In genomic region chr3:160372780-160373179, GRCh38 we compare ENCODE assay signal across 19 cellular contexts. TPM values are rescaled to one million over a fixed set of nuclear protein-coding genes. Genes with fewer than 3 reads are reported as not detected.
A peak's percentile ranks its signal among the peaks of the same experiment; 100 is the strongest.
DNase-seq lines count a peak whose midpoint lies in the region; ATAC-seq and TF ChIP-seq lines count a peak whose summit lies in the region.
"Had no signal": no experiment of that assay in that cellular context is flagged by ENCODE, and none has a peak within 500 bp of the region (broad histone marks: within the 10 kb centered on the region; RNA-seq: fewer than 3 reads in every experiment).

No MANE protein-coding gene starts in this region.

- BruUV-seq in Panc1 (replicated peaks; lab: Mats Ljungman, UMichigan) (no TSS peak), OCI-LY7 (replicated peaks; lab: Mats Ljungman, UMichigan) (no TSS peak)

- no peaks in the 10 kb centered on the region for H3K9me2 ChIP-seq in OCI-LY7 (ENCODE audit: insufficient read depth, low read length)

- ATAC-seq in Panc1: no peak
- ATAC-seq: effector memory CD8-positive, alpha-beta T cell; naive thymus-derived CD4-positive, alpha-beta T cell had no signal

- no peaks in the 10 kb centered on the region for H3K79me2 ChIP-seq in OCI-LY7 (ENCODE audit: insufficient read depth, low read depth, low read length)

- in situ Hi-C loops in Panc1 (cut with HindIII; ENCODE audit: low pct_unique_long_range_greater_than_20kb, low sequenced_read_pairs): no loop called here

- CTCF ChIA-PET in AG04449 (lab: Yijun Ruan, JAX): interaction anchor here (1.0 kb wide), 1 partner anchor 210 kb away, joined by 4 read pairs; no protein-coding TSS in a partner anchor
- CTCF ChIA-PET in Panc1 (lab: Charles Lee): no interaction called here
- CTCF ChIA-PET in OCI-LY7 (lab: Charles Lee; ENCODE audit: unreplicated experiment): no interaction called here

- no peaks in the 10 kb centered on the region for H3K4me1 ChIP-seq in Panc1 (ENCODE audit: control insufficient read depth, insufficient read depth, low read length)
- H3K4me1 ChIP-seq in OCI-LY7 (ENCODE audit: insufficient read depth, low read length, poor library complexity, severe bottlenecking): peaks cover 14% of the 10 kb centered on the region
- H3K4me1 ChIP-seq: prostate gland had no signal

- no peak overlapping the region for H3K4me2 ChIP-seq in OCI-LY7 (ENCODE audit: low read length)

- POLR2A ChIA-PET in AG04449 (lab: Yijun Ruan, JAX) (no interaction called here), Panc1 (lab: Charles Lee) (no interaction called here), OCI-LY7 (lab: Charles Lee) (no interaction called here)

- H2AFZ ChIP-seq in OCI-LY7 (ENCODE audit: low read length): no peak overlapping the region

- peak; percentile 42 for DNase-seq in AG04449 (ENCODE audit: low read depth, low spot score)
- peak; percentile 86 for DNase-seq in HCEC 1CT
- DNase-seq in Panc1 (ENCODE audit: low read depth, low spot score): peak; percentile 7
- peak; percentile 78 for DNase-seq in fibroblast of mammary gland (ENCODE audit: low read depth)
- DNase-seq in NCI-H748 treated with DMSO at 0.1 percent for 48 hours (lab: John Stamatoyannopoulos, UW): no peak
- DNase-seq in NCI-H1930 (lab: John Stamatoyannopoulos, UW): no peak
- DNase-seq in OCI-LY7 (ENCODE audit: low spot score): no peak
- no peak for DNase-seq in NCI-H2171 (lab: John Stamatoyannopoulos, UW)
- DNase-seq: activated CD4-positive, alpha-beta T cell treated with anti-CD3 and anti-CD28 coated beads, Interleukin-2, amount 10 ng/mL, durations not matched to agents 24 days and 14 days; AML-193; DMS 273 treated with DMSO at 0.1 percent for 48 hours; effector memory CD8-positive, alpha-beta T cell; naive thymus-derived CD4-positive, alpha-beta T cell; NCI-H774; SHP77; stimulated activated naive CD4-positive, alpha-beta T cell treated with Interleukin-2 at 50 U/mL for 16 hours; upper lobe of left lung had no signal

- no peaks in the 10 kb centered on the region for H4K20me1 ChIP-seq in OCI-LY7 (ENCODE audit: insufficient read depth, low read length)

- H3K27me3 ChIP-seq in Panc1 (ENCODE audit: control insufficient read depth, insufficient read depth, low read length): no peaks in the 10 kb centered on the region
- H3K27me3 ChIP-seq: upper lobe of left lung had no signal

- H3K4me3 ChIP-seq in AG04449 (ENCODE audit: low read depth, low read length): no peak overlapping the region
- H3K4me3 ChIP-seq in Panc1 (ENCODE audit: low read depth in 2 of 2, low read length in 2 of 2): no peak overlapping the region
- no peak overlapping the region for H3K4me3 ChIP-seq in fibroblast of mammary gland (ENCODE audit: control insufficient read depth, low read depth, low read length)
- no peak overlapping the region for H3K4me3 ChIP-seq in OCI-LY7 (ENCODE audit: low read depth, low read length, poor library complexity, severe bottlenecking)
- H3K4me3 ChIP-seq: lung, prostate gland, upper lobe of left lung had no signal

- intact Hi-C loops in Panc1 (cut with micrococcal nuclease; ENCODE audit: unreplicated experiment): no loop called here
- intact Hi-C loops in OCI-LY7 (cut with micrococcal nuclease; ENCODE audit: unreplicated experiment): no loop called here

- H3K36me3 ChIP-seq in Panc1 (ENCODE audit: control insufficient read depth, insufficient read depth, low read length) (peaks cover 8% of the 10 kb centered on the region; the same call in 1 of the 2 replicates), OCI-LY7 (ENCODE audit: insufficient read depth, low read length) (peaks cover 45% of the 10 kb centered on the region)
- H3K36me3 ChIP-seq: prostate gland had no signal

- H3K27ac ChIP-seq in Panc1 (ENCODE audit: low read length): no peak overlapping the region
- H3K27ac ChIP-seq in OCI-LY7 (ENCODE audit: low read depth, low read length, poor library complexity, severe bottlenecking): no peak overlapping the region
- H3K27ac ChIP-seq: prostate gland had no signal

- TF ChIP-seq CTCF in AG04449 (IDR thresholded peaks at IDR 0.05; ENCODE audit: insufficient read depth, low read length, missing control alignments) (no peak), Panc1 (IDR thresholded peaks at IDR 0.05) (no peak), fibroblast of mammary gland (conservative IDR thresholded peaks at IDR 0.05; ENCODE audit: control insufficient read depth, insufficient read depth, low read depth, low read length) (no peak), OCI-LY7 (conservative IDR thresholded peaks at IDR 0.05; ENCODE audit: low read length) (no peak)

- no peaks in the 10 kb centered on the region for H3K9me3 ChIP-seq in Panc1 (ENCODE audit: control insufficient read depth, insufficient read depth, low read depth, low read length)
- H3K9me3 ChIP-seq in OCI-LY7 (ENCODE audit: low read length): no peaks in the 10 kb centered on the region
- H3K9me3 ChIP-seq: prostate gland, upper lobe of left lung had no signal

RNA-seq across cellular contexts. Expression of gene IFT80, which starts 26.2 kb away (rescaled TPM):
- total RNA-seq in Panc1 (2021; ENCODE audit: unreplicated experiment) (35.1 TPM), OCI-LY7 (2022) (48.9 and 49.5 TPM in 2 replicates)
- 19.5 TPM for polyA plus RNA-seq in Panc1 (2012; ENCODE audit: insufficient read length)
- total RNA-seq in OCI-LY7 (2014; rRNA removed; shearing (Covaris generic)): 33.5 and 37.3 TPM in 2 replicates

RNA-seq across cellular contexts. Expression of gene SMC4, which starts 26.7 kb away (rescaled TPM):
- total RNA-seq in Panc1 (2021; ENCODE audit: unreplicated experiment): 160 TPM
- polyA plus RNA-seq in Panc1 (2012; ENCODE audit: insufficient read length): 57.2 TPM
- total RNA-seq in OCI-LY7 (2014; rRNA removed; shearing (Covaris generic)): 316 and 348 TPM in 2 replicates
- 352 and 382 TPM in 2 replicates for total RNA-seq in OCI-LY7 (2022)

Comparison
In these comparisons a context has a peak if more than half of its experiments do, and no peak if none do; other contexts are left out.
1. DNase-seq: peak in AG04449 (single experiment), HCEC 1CT (single experiment), Panc1 (single experiment) and fibroblast of mammary gland (single experiment); none in NCI-H748 treated with DMSO at 0.1 percent for 48 hours (single experiment), NCI-H1930 (0 of 2), OCI-LY7 (single experiment) and NCI-H2171 (single experiment).